Comparison of ENCODE assay signal across 15 cellular contexts in genomic region chrX:154575076-154575475, GRCh38. TPM values are rescaled to one million over a fixed set of nuclear protein-coding genes. Genes with fewer than 3 reads are reported as not detected.
DNase-seq lines count a peak whose midpoint lies in the region; ATAC-seq, FAIRE-seq and TF ChIP-seq lines count a peak whose summit lies in the region.
"Not testable (repeated sequence)": the region's sequence is repeated elsewhere in the genome, so short reads cannot be mapped to it uniquely, and the experiment has no call there.
"Had no signal": no experiment of that assay in that cellular context is flagged by ENCODE, and none has a peak within 500 bp of the region (broad histone marks: within the 10 kb centered on the region; RNA-seq: fewer than 3 reads in every experiment).

No MANE protein-coding gene starts in this region.

- not testable (repeated sequence) for H3K9ac ChIP-seq in HCT116 (ENCODE audit: low read length); keratinocyte (ENCODE audit: control insufficient read depth, extremely low read depth, insufficient read depth, low read length)

- POLR2A ChIA-PET in CD4-positive, alpha-beta T cell (lab: Charles Lee); HCT116 (lab: Charles Lee); activated B cell treated with CpG ODN at 0.5 μM for 24 hours (lab: Charles Lee): not testable (repeated sequence)

- not testable (repeated sequence) for TF ChIP-seq CTCF in CD4-positive, alpha-beta T cell (IDR thresholded peaks at IDR 0.05); HCT116 (IDR thresholded peaks at IDR 0.05 in 2 of 3, conservative IDR thresholded peaks at IDR 0.05 in 1 of 3; ENCODE audit: borderline replicate concordance in 1 of 3, insufficient read depth in 1 of 3, low read depth in 2 of 3, low read length in 2 of 3); activated B cell treated with CpG ODN at 0.5 μM for 24 hours (IDR thresholded peaks at IDR 0.05); bronchial epithelial cell (IDR thresholded peaks at IDR 0.05; ENCODE audit: insufficient read depth, low read length, severe bottlenecking); keratinocyte (optimal IDR thresholded peaks at IDR 0.05 in 1 of 3, IDR thresholded peaks at IDR 0.05 in 1 of 3, conservative IDR thresholded peaks at IDR 0.05 in 1 of 3; ENCODE audit: extremely low read depth in 1 of 3, insufficient read depth in 2 of 3, low read length in 3 of 3); pancreas (IDR thresholded peaks at IDR 0.05)

- not testable (repeated sequence) for H3K9me1 ChIP-seq in keratinocyte (ENCODE audit: control insufficient read depth, extremely low read depth, insufficient read depth, low read length)

- H3K4me1 ChIP-seq in HCT116 (ENCODE audit: control insufficient read depth in 1 of 2, insufficient read depth in 2 of 2, low read length in 2 of 2); keratinocyte (ENCODE audit: control insufficient read depth, extremely low read depth, insufficient read depth, low read length); pancreas: not testable (repeated sequence)

- H3K36me3 Mint-ChIP-seq in CD4-positive, alpha-beta T cell (ENCODE audit: low read depth); activated B cell treated with CpG ODN at 0.5 μM for 24 hours (ENCODE audit: low read depth): not testable (repeated sequence)

- H3K9me2 ChIP-seq in HCT116 (ENCODE audit: insufficient read depth), result not testable (repeated sequence)

- RAD21 ChIA-PET in HCT116 (lab: Charles Lee; ENCODE audit: low non-redundant PET in 1 of 2, low total read pairs in 2 of 2, uncharacterized antibody in 2 of 2, unreplicated experiment in 2 of 2), result not testable (repeated sequence)

- dilution Hi-C loops in keratinocyte (cut with MboI; ENCODE audit: extremely low pct_ligation_motif_present, low sequenced_read_pairs), result not testable (repeated sequence)

- H2AFZ ChIP-seq in HCT116 (ENCODE audit: low read depth, low read length, poor library complexity, severe bottlenecking); keratinocyte (ENCODE audit: control insufficient read depth, low read length): not testable (repeated sequence)

- not testable (repeated sequence) for BruUV-seq in HCT116 (replicated peaks; lab: Mats Ljungman, UMichigan)

- not testable (repeated sequence) for H3K9me3 ChIP-seq in CD4-positive, alpha-beta T cell (ENCODE audit: control insufficient read depth, low read length); HCT116 (ENCODE audit: control insufficient read depth in 1 of 2, insufficient read depth in 1 of 2, low read depth in 1 of 2, low read length in 2 of 2); keratinocyte (ENCODE audit: control insufficient read depth, low read depth, low read length); pancreas

- not testable (repeated sequence) for H3K27me3 Mint-ChIP-seq in CD4-positive, alpha-beta T cell; activated B cell treated with CpG ODN at 0.5 μM for 24 hours

- not testable (repeated sequence) for DNase-seq in CD4-positive, alpha-beta T cell; HCT116 (ENCODE audit: low read depth, low spot score); activated B cell treated with CpG ODN at 0.5 μM for 24 hours; bronchial epithelial cell (ENCODE audit: low read depth); keratinocyte (ENCODE audit: low read depth, low spot score); pancreas

- intact Hi-C loops in CD4-positive, alpha-beta T cell (cut with DNase I, micrococcal nuclease); HCT116 (cut with micrococcal nuclease); activated B cell treated with CpG ODN at 0.5 μM for 24 hours (cut with micrococcal nuclease); pancreas (cut with DNase I): not testable (repeated sequence)

- H3K27me3 ChIP-seq in CD4-positive, alpha-beta T cell (ENCODE audit: control insufficient read depth, insufficient read depth, low read length); HCT116 (ENCODE audit: insufficient read depth, low read length); bronchial epithelial cell (ENCODE audit: control insufficient read depth, insufficient read depth, low read length); keratinocyte (ENCODE audit: control insufficient read depth, extremely low read depth, insufficient read depth, low read length); pancreas: not testable (repeated sequence)

- H3K4me1 Mint-ChIP-seq in CD4-positive, alpha-beta T cell (ENCODE audit: low read depth); activated B cell treated with CpG ODN at 0.5 μM for 24 hours: not testable (repeated sequence)

- H3K36me3 ChIP-seq in HCT116 (ENCODE audit: control insufficient read depth in 1 of 2, insufficient read depth in 2 of 2, low read length in 2 of 2); bronchial epithelial cell (ENCODE audit: control insufficient read depth, insufficient read depth, low read length); keratinocyte (ENCODE audit: control insufficient read depth in 2 of 2, extremely low read depth in 1 of 2, insufficient read depth in 2 of 2, low read length in 2 of 2); pancreas: not testable (repeated sequence)

- H3K4me2 ChIP-seq in HCT116 (ENCODE audit: low read length); keratinocyte (ENCODE audit: control insufficient read depth, extremely low read depth, insufficient read depth, low read depth, low read length): not testable (repeated sequence)

- H3K27ac ChIP-seq in CD4-positive, alpha-beta T cell (ENCODE audit: low read depth, low read length); HCT116 (ENCODE audit: low read depth, low read length); keratinocyte (ENCODE audit: control insufficient read depth, insufficient read depth, low read length); pancreas: not testable (repeated sequence)

- H3K27ac Mint-ChIP-seq in CD4-positive, alpha-beta T cell; activated B cell treated with CpG ODN at 0.5 μM for 24 hours: not testable (repeated sequence)

- peak; percentile 79 for FAIRE-seq in bronchial epithelial cell (lab: Jason Lieb, UNC)
- peak; percentile 81 for FAIRE-seq in keratinocyte (lab: Jason Lieb, UNC)
- not testable (repeated sequence) for FAIRE-seq in pancreas (lab: Jason Lieb, UNC)

- peak; percentile 72 for ATAC-seq in CD4-positive, alpha-beta T cell (ENCODE audit: poor library complexity)
- peak; percentile 88 for ATAC-seq in HCT116
- ATAC-seq in activated B cell treated with CpG ODN at 0.5 μM for 24 hours (ENCODE audit: low read depth), result peak; percentile 47
- peak in 3 of 4 donors; percentile 67 to 76 (median 72) for ATAC-seq in pancreas

- CTCF ChIA-PET in CD4-positive, alpha-beta T cell (lab: Charles Lee); HCT116 (lab: Charles Lee); activated B cell treated with CpG ODN at 0.5 μM for 24 hours (lab: Charles Lee): not testable (repeated sequence)

- TF ChIP-seq RAD21 in HCT116 (IDR thresholded peaks at IDR 0.05; ENCODE audit: low read depth), result not testable (repeated sequence)

- H3K4me3 Mint-ChIP-seq in CD4-positive, alpha-beta T cell; activated B cell treated with CpG ODN at 0.5 μM for 24 hours: not testable (repeated sequence)

- H3K9me3 Mint-ChIP-seq in CD4-positive, alpha-beta T cell; activated B cell treated with CpG ODN at 0.5 μM for 24 hours: not testable (repeated sequence)

- H3K79me2 ChIP-seq in HCT116 (ENCODE audit: insufficient read depth, low read length); keratinocyte (ENCODE audit: control insufficient read depth, insufficient read depth, low read length): not testable (repeated sequence)

- WGBS in pancreas, 2 donors, result no CpG with 5 or more reads among the region's 5 CpGs

- not testable (repeated sequence) for TF ChIP-seq POLR2A in HCT116 (IDR thresholded peaks at IDR 0.05; ENCODE audit: borderline replicate concordance, extremely low read depth, insufficient read depth, insufficient read length)

- not testable (repeated sequence) for H4K20me1 ChIP-seq in HCT116 (ENCODE audit: insufficient read depth); keratinocyte (ENCODE audit: control insufficient read depth, extremely low read depth, insufficient read depth, low read length)

- not testable (repeated sequence) for H3K4me3 ChIP-seq in HCT116 (replicated peaks in 1 of 2; ENCODE audit: low read depth in 1 of 2, low read length in 2 of 2); bronchial epithelial cell (ENCODE audit: low read depth, low read length); keratinocyte (ENCODE audit: control insufficient read depth in 2 of 3, extremely low read depth in 1 of 3, insufficient read depth in 2 of 3, low read depth in 1 of 3, low read length in 3 of 3); pancreas

RNA-seq across cellular contexts. Expression of gene CTAG1A, which starts 9.9 kb away (rescaled TPM):
- not detected for total RNA-seq in CD4-positive, alpha-beta T cell
- not detected for total RNA-seq in HCT116 (2021; ENCODE audit: unreplicated experiment)
- polyA plus RNA-seq in HCT116 (2012), result not detected in 2 replicates
- total RNA-seq in activated B cell treated with CpG ODN at 0.5 μM for 24 hours, result not detected in 2 replicates
- total RNA-seq in bronchial epithelial cell, result not detected in 2 replicates
- not detected in 3 replicates for polyA plus RNA-seq in keratinocyte
- polyA plus RNA-seq in keratinocyte (2011; ENCODE audit: low read depth), result not detected
- not detected in 2 replicates for polyA plus RNA-seq in keratinocyte (2011; cell fraction: cytosol; rRNA removed)
- not detected in 2 replicates for polyA plus RNA-seq in keratinocyte (2011; cell fraction: nucleus; rRNA removed)
- not detected in 2 replicates for polyA plus RNA-seq in keratinocyte (2012; ENCODE audit: low replicate concordance)
- not detected in 3 replicates for polyA minus RNA-seq in keratinocyte
- not detected for polyA minus RNA-seq in keratinocyte (2011; cell fraction: cytosol; rRNA and poly(A)+ RNA removed)
- not detected in 2 replicates for polyA minus RNA-seq in keratinocyte (2011; cell fraction: nucleus; rRNA and poly(A)+ RNA removed)
- total RNA-seq in pancreas, result not detected
- polyA plus RNA-seq in pancreas, result not detected
- total RNA-seq: A673; activated naive CD8-positive, alpha-beta T cell treated with anti-CD3 and anti-CD28 coated beads for 36 hours; dermis microvascular lymphatic vessel endothelial cell; H7; occipital lobe; renal cortical epithelial cell; suprapubic skin; urinary bladder had no signal
- polyA plus RNA-seq: SK-N-SH, urinary bladder had no signal

RNA-seq across cellular contexts. Expression of gene IKBKG, which starts 27.7 kb away (rescaled TPM):
- total RNA-seq in CD4-positive, alpha-beta T cell, result 10 to 100 TPM; 26.2 to 27.2 TPM
- total RNA-seq in HCT116 (2021; ENCODE audit: unreplicated experiment) (24.0 TPM), activated B cell treated with CpG ODN at 0.5 μM for 24 hours (52.9 and 61.1 TPM in 2 replicates), bronchial epithelial cell (8.4 and 10.3 TPM in 2 replicates), pancreas (10 to 100 TPM in 2 of 6 donors, 1 to 10 TPM in 4; 6.3 to 11.7 (median 8.3) TPM)
- polyA plus RNA-seq in HCT116 (2012), result 16.0 and 16.4 TPM in 2 replicates
- polyA plus RNA-seq in keratinocyte (15.1 to 19.9 TPM (median 16.5 TPM) in 3 replicates), pancreas (10 to 100 TPM; 25.2 to 29.7 TPM)
- 8.9 TPM for polyA plus RNA-seq in keratinocyte (2011; ENCODE audit: low read depth)
- polyA plus RNA-seq in keratinocyte (2011; cell fraction: cytosol; rRNA removed), result 9.4 and 17.4 TPM in 2 replicates
- polyA plus RNA-seq in keratinocyte (2011; cell fraction: nucleus; rRNA removed), result 32.4 and 38.6 TPM in 2 replicates
- polyA plus RNA-seq in keratinocyte (2012; ENCODE audit: low replicate concordance), result 14.6 and 21.4 TPM in 2 replicates
- polyA minus RNA-seq in keratinocyte, result 6.8 to 11.7 TPM (median 7.6 TPM) in 3 replicates
- polyA minus RNA-seq in keratinocyte (2011; cell fraction: cytosol; rRNA and poly(A)+ RNA removed), result 13.8 TPM
- 10.9 and 12.6 TPM in 2 replicates for polyA minus RNA-seq in keratinocyte (2011; cell fraction: nucleus; rRNA and poly(A)+ RNA removed)

RNA-seq across cellular contexts. Expression of gene G6PD, which starts 28.4 kb away (rescaled TPM):
- 10 to 100 TPM; 17.4 to 20.3 TPM for total RNA-seq in CD4-positive, alpha-beta T cell
- total RNA-seq in HCT116 (2021; ENCODE audit: unreplicated experiment), result 109 TPM
- 83.6 and 84.2 TPM in 2 replicates for polyA plus RNA-seq in HCT116 (2012)
- 77.1 and 84.6 TPM in 2 replicates for total RNA-seq in activated B cell treated with CpG ODN at 0.5 μM for 24 hours
- 17.4 and 20.0 TPM in 2 replicates for total RNA-seq in bronchial epithelial cell
- 26.8 to 71.9 TPM (median 41.6 TPM) in 3 replicates for polyA plus RNA-seq in keratinocyte
- 34.0 TPM for polyA plus RNA-seq in keratinocyte (2011; ENCODE audit: low read depth)
- 40.8 and 53.1 TPM in 2 replicates for polyA plus RNA-seq in keratinocyte (2011; cell fraction: cytosol; rRNA removed)
- 57.2 and 57.5 TPM in 2 replicates for polyA plus RNA-seq in keratinocyte (2011; cell fraction: nucleus; rRNA removed)
- polyA plus RNA-seq in keratinocyte (2012; ENCODE audit: low replicate concordance), result 31.6 and 107 TPM in 2 replicates
- polyA minus RNA-seq in keratinocyte, result 53.0 to 212 TPM (median 67.7 TPM) in 3 replicates
- 57.9 TPM for polyA minus RNA-seq in keratinocyte (2011; cell fraction: cytosol; rRNA and poly(A)+ RNA removed)
- polyA minus RNA-seq in keratinocyte (2011; cell fraction: nucleus; rRNA and poly(A)+ RNA removed), result 28.1 and 29.8 TPM in 2 replicates
- 10 to 100 TPM in 3 of 6 donors, 1 to 10 TPM in 3; 6.7 to 17.9 (median 11.0) TPM for total RNA-seq in pancreas
- 10 to 100 TPM; 11.4 to 17.0 TPM for polyA plus RNA-seq in pancreas

RNA-seq across cellular contexts. Expression of gene CTAG1B, which starts 44.0 kb away (rescaled TPM):
- total RNA-seq in CD4-positive, alpha-beta T cell, result not detected
- total RNA-seq in HCT116 (2021; ENCODE audit: unreplicated experiment) (not detected), activated B cell treated with CpG ODN at 0.5 μM for 24 hours (not detected in 2 replicates), bronchial epithelial cell (not detected in 2 replicates), pancreas (not detected)
- not detected in 2 replicates for polyA plus RNA-seq in HCT116 (2012)
- polyA plus RNA-seq in keratinocyte (not detected in 3 replicates), pancreas (not detected)
- polyA plus RNA-seq in keratinocyte (2011; ENCODE audit: low read depth), result not detected
- polyA plus RNA-seq in keratinocyte (2011; cell fraction: cytosol; rRNA removed), result not detected in 2 replicates
- not detected in 2 replicates for polyA plus RNA-seq in keratinocyte (2011; cell fraction: nucleus; rRNA removed)
- not detected in 2 replicates for polyA plus RNA-seq in keratinocyte (2012; ENCODE audit: low replicate concordance)
- not detected in 3 replicates for polyA minus RNA-seq in keratinocyte
- not detected for polyA minus RNA-seq in keratinocyte (2011; cell fraction: cytosol; rRNA and poly(A)+ RNA removed)
- not detected in 2 replicates for polyA minus RNA-seq in keratinocyte (2011; cell fraction: nucleus; rRNA and poly(A)+ RNA removed)
- total RNA-seq: A673; activated naive CD8-positive, alpha-beta T cell treated with anti-CD3 and anti-CD28 coated beads for 36 hours; dermis microvascular lymphatic vessel endothelial cell; H7; occipital lobe; renal cortical epithelial cell; suprapubic skin; urinary bladder had no signal
- polyA plus RNA-seq: SK-N-SH, urinary bladder had no signal

RNA-seq across cellular contexts. Expression of gene FAM3A, which starts 59.0 kb away (rescaled TPM):
- 10 to 100 TPM; 36.1 to 38.2 TPM for total RNA-seq in CD4-positive, alpha-beta T cell
- 15.6 TPM for total RNA-seq in HCT116 (2021; ENCODE audit: unreplicated experiment)
- 16.2 and 16.9 TPM in 2 replicates for polyA plus RNA-seq in HCT116 (2012)
- 30.0 and 36.1 TPM in 2 replicates for total RNA-seq in activated B cell treated with CpG ODN at 0.5 μM for 24 hours
- 33.2 and 36.6 TPM in 2 replicates for total RNA-seq in bronchial epithelial cell
- 15.8 to 25.3 TPM (median 21.4 TPM) in 3 replicates for polyA plus RNA-seq in keratinocyte
- 19.8 TPM for polyA plus RNA-seq in keratinocyte (2011; ENCODE audit: low read depth)
- polyA plus RNA-seq in keratinocyte (2011; cell fraction: cytosol; rRNA removed), result 11.1 and 28.1 TPM in 2 replicates
- 29.6 and 37.3 TPM in 2 replicates for polyA plus RNA-seq in keratinocyte (2011; cell fraction: nucleus; rRNA removed)
- 24.7 and 30.7 TPM in 2 replicates for polyA plus RNA-seq in keratinocyte (2012; ENCODE audit: low replicate concordance)
- 10.1 to 21.9 TPM (median 15.6 TPM) in 3 replicates for polyA minus RNA-seq in keratinocyte
- 34.1 TPM for polyA minus RNA-seq in keratinocyte (2011; cell fraction: cytosol; rRNA and poly(A)+ RNA removed)
- 8.4 and 12.6 TPM in 2 replicates for polyA minus RNA-seq in keratinocyte (2011; cell fraction: nucleus; rRNA and poly(A)+ RNA removed)
- 10 to 100 TPM; 26.4 to 40.4 (median 32.7) TPM for total RNA-seq in pancreas
- 10 to 100 TPM; 70.7 to 78.5 TPM for polyA plus RNA-seq in pancreas
